ENCODE assay signal across 21 cellular contexts in the genomic region with DNA sequence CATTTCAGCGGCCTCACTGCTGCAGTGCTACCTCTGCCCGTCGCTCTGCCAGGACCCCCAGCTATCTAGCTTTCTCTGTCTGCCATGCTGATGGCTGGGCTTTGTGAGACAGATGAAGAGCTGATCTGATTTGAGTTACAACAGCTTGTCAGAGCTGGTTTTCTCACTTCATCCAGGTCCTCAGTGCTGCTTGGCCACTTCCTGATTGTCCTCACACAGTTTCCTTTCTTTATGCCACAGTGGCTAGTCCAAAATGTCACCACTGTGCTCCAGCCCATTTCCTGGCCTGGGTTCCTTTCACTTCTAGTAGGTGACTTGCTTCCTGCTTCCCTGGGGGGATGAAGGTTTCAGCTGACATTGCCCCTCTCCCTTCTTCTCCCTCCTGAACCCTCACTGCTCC. TPM values are rescaled to one million over a fixed set of nuclear protein-coding genes. Genes with fewer than 3 reads are reported as not detected.
A peak's percentile ranks its signal among the peaks of the same experiment; 100 is the strongest.
DNase-seq lines count a peak whose midpoint lies in the region; ATAC-seq and TF ChIP-seq lines count a peak whose summit lies in the region.
"Had no signal": no experiment of that assay in that cellular context is flagged by ENCODE, and none has a peak within 500 bp of the region (broad histone marks: within the 10 kb centered on the region; RNA-seq: fewer than 3 reads in every experiment).

No MANE protein-coding gene starts in this region.

- H4K20me1 ChIP-seq in GM23248 (ENCODE audit: insufficient read depth): no peaks in the 10 kb centered on the region

- in situ Hi-C loops in GM23248 (cut with MboI): no loop called here

- H3K27ac ChIP-seq in GM23248: peak overlapping the region; percentile 82
- peak overlapping the region; percentile 84 to 92 for H3K27ac ChIP-seq in thoracic aorta
- H3K27ac ChIP-seq: A549, Peyer's patch, SJCRH30 had no signal

- ATAC-seq in memory B cell (ENCODE audit: low read depth) (no peak), thoracic aorta (ENCODE audit: insufficient number of reproducible peaks, low FRiP score, low read depth) (no peak), HG03097 (IDR thresholded peaks at IDR 0.05; ENCODE audit: low FRiP score, unreplicated experiment) (no peak)
- no peak for ATAC-seq in activated CD4-positive, CD25-positive, alpha-beta regulatory T cell treated with anti-CD3 and anti-CD28 coated beads, Interleukin-2, amount 50 U/mL, for 24 hours
- ATAC-seq: A549 had no signal

- no peak overlapping the region for H3K4me2 ChIP-seq in GM23248 (ENCODE audit: unreplicated experiment)
- H3K4me2 ChIP-seq: A549 had no signal

- no peak overlapping the region for H3K9ac ChIP-seq in GM23248

- H3K27me3 ChIP-seq in GM23248 (replicated peaks; ENCODE audit: insufficient read depth): no peaks in the 10 kb centered on the region
- no peaks in the 10 kb centered on the region for H3K27me3 ChIP-seq in thoracic aorta (replicated peaks; ENCODE audit: insufficient read depth)
- H3K27me3 ChIP-seq: BE2C, MG63, Peyer's patch had no signal

- WGBS in GM23248 (ENCODE audit: low coverage in 1 of 2, low lambda C conversion rate in 2 of 2, missing lambda C conversion rate in 2 of 2), 2 experiments: 82 to 89% methylated on average over 3 of the region's 3 CpGs

- no peaks in the 10 kb centered on the region for H3K79me2 ChIP-seq in GM23248 (ENCODE audit: insufficient read depth)

- no peak for TF ChIP-seq CTCF in thoracic aorta (IDR thresholded peaks at IDR 0.05)

- H3K4me1 ChIP-seq in GM23248 (ENCODE audit: insufficient read depth): peaks cover 30% of the 10 kb centered on the region
- peaks cover 10 to 25% of the 10 kb centered on the region in 2 donors for H3K4me1 ChIP-seq in thoracic aorta (ENCODE audit: control insufficient read depth in 1 of 2, low read depth in 2 of 2)
- H3K4me1 ChIP-seq: A549, BE2C, Peyer's patch, SJCRH30 had no signal

- no peaks in the 10 kb centered on the region for H3K4me1 Mint-ChIP-seq in memory B cell

- H3K9me3 ChIP-seq in GM23248 (ENCODE audit: low read depth): no peaks in the 10 kb centered on the region
- H3K9me3 ChIP-seq in thoracic aorta: no peaks in the 10 kb centered on the region
- H3K9me3 ChIP-seq: A549, BE2C, MG63, Peyer's patch, SJCRH30 had no signal

- H2AFZ ChIP-seq in GM23248: peak overlapping the region; percentile 33

- H3K9me2 ChIP-seq in GM23248 (ENCODE audit: insufficient read depth): no peaks in the 10 kb centered on the region

- peak overlapping the region; percentile 19 for H3K27ac Mint-ChIP-seq in memory B cell

- H3K27me3 Mint-ChIP-seq in memory B cell: peaks cover 13% of the 10 kb centered on the region

- DNase-seq in GM23248: no peak
- DNase-seq in UCSD-AML1 (lab: John Stamatoyannopoulos, UW; ENCODE audit: unreplicated experiment): peak; percentile 23
- no peak for DNase-seq in memory B cell (ENCODE audit: low spot score in 2 of 2)
- no peak for DNase-seq in thoracic aorta (ENCODE audit: low spot score)
- DNase-seq in cortex of kidney (lab: John Stamatoyannopoulos, UW): no peak
- DNase-seq: BE2C, EL, GF-D8, MG63, NCI-H1048, NCI-H1417 treated with DMSO at 0.1 percent for 48 hours, NCI-H1930, NCI-H2227 treated with DMSO at 0.1 percent for 48 hours, NCI-H524, NCI-H774, Peyer's patch, SJCRH30 had no signal

- no peak overlapping the region for H3K4me3 Mint-ChIP-seq in memory B cell

- H3K36me3 Mint-ChIP-seq in memory B cell: no peaks in the 10 kb centered on the region

- H3K4me3 ChIP-seq in GM23248 (no peak overlapping the region), thoracic aorta (no peak overlapping the region)
- H3K4me3 ChIP-seq: A549, MG63, Peyer's patch, SJCRH30 had no signal

- no peaks in the 10 kb centered on the region for H3K9me3 Mint-ChIP-seq in memory B cell

- H3K36me3 ChIP-seq in GM23248 (ENCODE audit: low read depth) (no peaks in the 10 kb centered on the region), thoracic aorta (no peaks in the 10 kb centered on the region)
- H3K36me3 ChIP-seq: BE2C, Peyer's patch, SJCRH30 had no signal

- H3F3A ChIP-seq in GM23248 (ENCODE audit: insufficient read depth): peaks cover 33% of the 10 kb centered on the region

RNA-seq across cellular contexts. Expression of a gene that starts 35.4 kb away (rescaled TPM):
- 4.8 and 5.2 TPM in 2 replicates for total RNA-seq in GM23248 (2014; rRNA removed; shearing (Covaris generic))
- 7.8 and 8.6 TPM in 2 replicates for polyA plus RNA-seq in GM23248 (2016; fragmentation: Nextera tagmentation; extraction: Ambion mirVana)
- total RNA-seq in thoracic aorta: 1 to 10 TPM; 4.1 to 5.3 TPM
- total RNA-seq: LHCN-M2, SJCRH30 had no signal
